In the genomic region with DNA sequence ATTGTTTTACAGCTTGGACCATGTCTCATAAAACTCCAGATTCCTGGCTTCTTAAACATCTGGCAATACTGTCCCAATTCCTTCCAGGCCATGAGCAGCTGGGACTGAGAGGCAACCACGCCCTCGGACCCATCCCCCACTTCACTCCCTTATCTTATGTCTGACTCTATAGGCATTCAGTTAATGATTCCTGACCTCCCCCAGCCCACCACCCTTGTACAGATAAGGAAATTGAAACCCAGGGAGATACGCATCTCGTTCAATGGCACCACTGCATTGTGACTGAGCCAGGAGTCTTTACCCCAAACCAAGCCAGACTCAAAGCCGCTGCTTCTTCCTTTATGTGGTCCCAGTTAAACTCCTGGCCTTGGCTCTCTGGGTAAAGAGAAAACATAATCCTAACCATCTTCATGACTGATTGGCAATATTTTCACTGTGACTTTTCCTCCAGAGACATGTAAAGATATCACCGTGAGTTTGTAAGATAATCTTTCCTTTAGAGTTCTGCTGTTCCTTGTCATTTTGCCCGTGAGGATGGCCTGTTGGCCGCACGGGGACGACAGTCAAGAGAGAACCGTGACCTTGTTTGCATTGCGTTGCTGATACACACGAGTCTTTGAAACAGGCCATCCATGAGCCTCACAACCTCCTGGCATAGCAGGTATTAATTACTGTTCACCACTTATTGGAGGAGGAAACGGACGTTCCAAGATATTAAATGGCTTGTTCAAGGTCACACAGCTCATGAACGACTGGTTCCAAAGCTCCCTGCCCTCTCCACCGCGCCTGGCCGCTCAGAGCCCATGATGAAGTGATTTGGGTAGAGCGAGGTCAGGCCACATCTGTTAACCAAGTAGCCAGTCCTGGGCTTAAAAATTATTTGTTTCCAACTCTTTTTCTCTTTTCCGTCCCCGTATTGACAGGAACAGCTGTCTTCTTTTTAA, we compare ENCODE assay signal across 8 cellular contexts. TPM values are rescaled to one million over a fixed set of nuclear protein-coding genes. Genes with fewer than 3 reads are reported as not detected.
DNase-seq lines count a peak whose midpoint lies in the region; ATAC-seq and TF ChIP-seq lines count a peak whose summit lies in the region.

No MANE protein-coding gene starts in this region.

- peaks cover 2 to 4% of the 10 kb centered on the region in 2 donors for H3K36me3 Mint-ChIP-seq in CD14-positive monocyte
- H3K36me3 Mint-ChIP-seq in T-helper 17 cell (ENCODE audit: low read depth): no peaks in the 10 kb centered on the region

- no peak overlapping the region for H3K9ac ChIP-seq in rectal smooth muscle tissue (ENCODE audit: low read length)

- H3K27me3 Mint-ChIP-seq in CD14-positive monocyte (ENCODE audit: low read depth in 3 of 3) (peaks cover 0 to 1% (median 0%) of the 10 kb centered on the region in 3 donors), T-helper 17 cell (no peaks in the 10 kb centered on the region)

- H3K27me3 ChIP-seq in left ventricle myocardium inferior (ENCODE audit: low read depth): peaks cover 2% of the 10 kb centered on the region
- no peaks in the 10 kb centered on the region for H3K27me3 ChIP-seq in rectal smooth muscle tissue (ENCODE audit: control insufficient read depth, insufficient read depth, low read length)

- H3K4me3 ChIP-seq in left ventricle myocardium inferior: peak overlapping the region; percentile 55
- peak overlapping the region; percentile 54 for H3K4me3 ChIP-seq in rectal smooth muscle tissue (ENCODE audit: low read length)

- H3K27ac ChIP-seq in left ventricle myocardium inferior (replicated peaks) (peak overlapping the region; percentile 79), rectal smooth muscle tissue (ENCODE audit: low read depth, low read length) (peak overlapping the region; percentile 82)

- H3K4me3 Mint-ChIP-seq in CD14-positive monocyte: no peak overlapping the region
- no peak overlapping the region for H3K4me3 Mint-ChIP-seq in T-helper 17 cell

- H3K27ac Mint-ChIP-seq in CD14-positive monocyte: peak overlapping the region in 5 of 7 donors; percentile 83 to 94 (median 90)
- H3K27ac Mint-ChIP-seq in T-helper 17 cell: peak overlapping the region; percentile 2

- H3K4me1 Mint-ChIP-seq in CD14-positive monocyte: peaks cover 64% of the 10 kb centered on the region
- peaks cover 28% of the 10 kb centered on the region for H3K4me1 Mint-ChIP-seq in T-helper 17 cell

- H3K9me3 Mint-ChIP-seq in CD14-positive monocyte: peaks cover 0 to 5% (median 0%) of the 10 kb centered on the region in 7 donors

- TF ChIP-seq CTCF in CD14-positive monocyte (IDR thresholded peaks at IDR 0.05) (no peak), left ventricle myocardium inferior (IDR thresholded peaks at IDR 0.05; ENCODE audit: borderline replicate concordance) (no peak)

- H3K4me1 ChIP-seq in left ventricle myocardium inferior (peaks cover 45% of the 10 kb centered on the region), rectal smooth muscle tissue (ENCODE audit: control insufficient read depth, insufficient read depth, low read length) (peaks cover 16% of the 10 kb centered on the region)

- no peak for ATAC-seq in T-helper 17 cell
- ATAC-seq in HG02610 (IDR thresholded peaks at IDR 0.05; ENCODE audit: unreplicated experiment): no peak

- intact Hi-C loops in CD14-positive monocyte (cut with micrococcal nuclease) (loop anchor here (5.0 to 10.0 kb wide), 2 partner anchors 261 to 324 kb away; partner anchors contain the start of gene MED13L (in 1 of the 2)), left ventricle myocardium inferior (cut with micrococcal nuclease) (loop anchor here (5.0 to 10.0 kb wide), 2 partner anchors 71 to 324 kb away; partner anchors contain the start of gene MED13L)

- H3K9me3 ChIP-seq in T-helper 17 cell (ENCODE audit: control insufficient read depth, low read length, poor library complexity, severe bottlenecking): no peaks in the 10 kb centered on the region
- no peaks in the 10 kb centered on the region for H3K9me3 ChIP-seq in left ventricle myocardium inferior (replicated peaks)

- H3K36me3 ChIP-seq in left ventricle myocardium inferior: no peaks in the 10 kb centered on the region
- H3K36me3 ChIP-seq in rectal smooth muscle tissue (ENCODE audit: control insufficient read depth, insufficient read depth, low read length): no peaks in the 10 kb centered on the region

- DNase-seq in CD14-positive monocyte (ENCODE audit: low spot score): no peak
- no peak for DNase-seq in T-helper 17 cell
- DNase-seq in left ventricle myocardium inferior: peak; percentile 21
- no peak for DNase-seq in nucleus accumbens (lab: John Stamatoyannopoulos, UW)
- no peak for DNase-seq in activated naive CD4-positive, alpha-beta T cell treated with Interleukin-2 at 50 U/mL for 16 hours
- no peak for DNase-seq in GM19240 (ENCODE audit: insufficient read length, low spot score)

RNA-seq across cellular contexts. Expression of gene MAP1LC3B2, which starts 39.4 kb away (rescaled TPM):
- polyA plus RNA-seq in CD14-positive monocyte: 10 to 100 TPM in 1 of 2 donors, 1 to 10 TPM in 1; 6.4 to 12.9 TPM
- total RNA-seq in T-helper 17 cell (1 to 10 TPM in 1 of 2 donors, under 1 TPM in 1; 0.89 to 2.7 TPM), left ventricle myocardium inferior (2.9 TPM)
